ENCODE assay signal across 8 cellular contexts in the genomic region with DNA sequence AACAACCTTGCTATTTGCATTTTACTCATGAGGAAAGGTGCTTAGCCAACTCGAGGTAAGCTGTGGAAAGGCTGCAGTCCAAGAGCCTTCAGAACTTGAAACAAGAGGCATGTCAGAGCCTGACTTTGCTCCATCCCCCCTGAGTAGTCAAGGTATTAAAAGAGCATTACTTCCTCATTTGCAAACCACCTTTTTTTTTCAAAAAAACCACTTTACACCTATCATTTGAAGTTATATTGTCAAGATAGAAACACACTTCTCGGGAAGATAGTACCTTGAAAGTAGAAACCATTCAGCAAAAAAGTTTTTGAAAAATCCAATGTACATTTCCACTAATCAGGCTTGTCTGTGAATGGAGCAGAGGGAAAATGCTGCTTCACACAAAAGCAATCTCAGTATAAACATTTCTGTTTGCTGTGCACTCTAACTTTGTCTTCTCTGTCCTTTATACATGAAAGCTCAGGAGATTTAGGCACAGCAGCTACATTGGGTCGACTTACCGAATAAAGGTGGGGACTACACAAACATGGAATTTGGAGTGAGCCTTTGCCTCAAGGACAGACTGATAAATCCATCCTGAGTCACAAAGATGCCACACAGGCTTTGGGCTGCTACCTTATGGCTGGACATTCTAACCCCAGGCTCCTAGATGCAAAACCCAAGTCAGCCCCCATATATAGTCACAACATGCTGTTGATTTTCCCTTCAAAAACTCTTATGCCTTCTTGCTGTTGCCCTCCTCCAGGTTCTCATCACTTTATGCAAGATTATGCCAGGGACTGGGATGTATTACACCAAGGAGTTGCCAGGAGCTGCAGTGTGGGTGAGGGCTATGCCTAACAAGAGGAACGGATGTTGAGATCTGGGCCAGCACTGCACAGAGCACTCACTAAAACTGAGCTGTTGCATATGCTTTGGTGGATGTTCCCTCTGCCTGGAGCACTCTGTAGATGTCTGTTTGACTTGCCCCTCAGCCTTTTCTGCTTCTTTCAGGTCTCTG. TPM values are rescaled to one million over a fixed set of nuclear protein-coding genes. Genes with fewer than 3 reads are reported as not detected.
DNase-seq lines count a peak whose midpoint lies in the region; ATAC-seq and TF ChIP-seq lines count a peak whose summit lies in the region.

No MANE protein-coding gene starts in this region.

- no peak for TF ChIP-seq CTCF in foreskin keratinocyte (conservative IDR thresholded peaks at IDR 0.05)

- ATAC-seq in GM21390 (IDR thresholded peaks at IDR 0.05; ENCODE audit: unreplicated experiment) (peak; percentile 68), HG03565 (IDR thresholded peaks at IDR 0.05; ENCODE audit: unreplicated experiment) (peak; percentile 50), foreskin keratinocyte (peak; percentile 56)

- peaks cover 50% of the 10 kb centered on the region for H3K4me1 ChIP-seq in foreskin keratinocyte

- peak overlapping the region; percentile 12 for H3K27ac ChIP-seq in foreskin keratinocyte

- peak; percentile 32 for DNase-seq in Daoy (ENCODE audit: low read depth)
- peak; percentile 69 to 82 for DNase-seq in foreskin keratinocyte
- no peak for DNase-seq in NCI-H446 (lab: John Stamatoyannopoulos, UW)
- DNase-seq in stimulated activated CD4-positive, alpha-beta T cell treated with anti-CD3 and anti-CD28 coated beads, Interleukin-4, amount 100 ng/mL, for 24 hours, result no peak
- no peak for DNase-seq in activated CD4-positive, CD25-positive, alpha-beta regulatory T cell treated with anti-CD3 and anti-CD28 coated beads, Interleukin-2, amount 50 U/mL, for 72 hours
- no peak for DNase-seq in NCI-H1048 (lab: John Stamatoyannopoulos, UW)

- H3K27me3 ChIP-seq in foreskin keratinocyte, result no peaks in the 10 kb centered on the region

RNA-seq across cellular contexts. Expression of a gene that starts 41.4 kb away (rescaled TPM):
- 35.2 and 36.1 TPM in 2 replicates for total RNA-seq in Daoy (2014; rRNA removed; shearing (Covaris generic))
- total RNA-seq in foreskin keratinocyte, result 32.9 and 35.4 TPM in 2 replicates
- 8.6 and 9.8 TPM in 2 replicates for polyA plus RNA-seq in foreskin keratinocyte

Comparison
In these comparisons a context has a peak if more than half of its experiments do, and no peak if none do; other contexts are left out.
1. DNase-seq: peak in Daoy (single experiment) and foreskin keratinocyte (2 of 2); none in NCI-H446 (0 of 2), stimulated activated CD4-positive, alpha-beta T cell treated with anti-CD3 and anti-CD28 coated beads, Interleukin-4, amount 100 ng/mL, for 24 hours (single experiment), activated CD4-positive, CD25-positive, alpha-beta regulatory T cell treated with anti-CD3 and anti-CD28 coated beads, Interleukin-2, amount 50 U/mL, for 72 hours (single experiment) and NCI-H1048 (single experiment).
2. Peak in every context shown above with its lines, with median percentiles within 50 percentile points of each other: ATAC-seq.